Comparison of ENCODE assay signal across 11 cellular contexts in genomic region chr13:20993661-20994440, GRCh38.
DNase-seq lines count a peak whose midpoint lies in the region; ATAC-seq and TF ChIP-seq lines count a peak whose summit lies in the region.
"Had no signal": no experiment of that assay in that cellular context is flagged by ENCODE, and none has a peak within 500 bp of the region (broad histone marks: within the 10 kb centered on the region; RNA-seq: fewer than 3 reads in every experiment).

No MANE protein-coding gene starts in this region.

- no peak for ATAC-seq in HG03520 (IDR thresholded peaks at IDR 0.05; ENCODE audit: unreplicated experiment)

- TF ChIP-seq CTCF in SK-N-SH (IDR thresholded peaks at IDR 0.05) (no peak), PC-9 (conservative IDR thresholded peaks at IDR 0.05) (no peak)

- peak; percentile 70 for DNase-seq in HK-2 (ENCODE audit: unreplicated experiment)
- no peak for DNase-seq in SK-N-SH
- DNase-seq in fibroblast of gingiva (ENCODE audit: low read depth) = peak; percentile 79
- peak; percentile 38 for DNase-seq in stromal cell of bone marrow (ENCODE audit: low read depth)
- no peak for DNase-seq in PC-9
- no peak for DNase-seq in NCI-H187 treated with DMSO at 0.1 percent for 48 hours (lab: John Stamatoyannopoulos, UW)
- DNase-seq: NCI-H1105; stimulated activated CD4-positive, alpha-beta T cell treated with anti-CD3 and anti-CD28 coated beads, Interleukin-15, amount 100 ng/mL, for 24 hours; substantia nigra had no signal

- H3K4me1 ChIP-seq in SK-N-SH (ENCODE audit: control insufficient read depth in 1 of 2, insufficient read depth in 2 of 2, low read depth in 1 of 2, low read length in 1 of 2) (peaks cover 3 to 43% of the 10 kb centered on the region in 2 experiments; a peak in 3 of 4 replicates), PC-9 (replicated peaks; ENCODE audit: insufficient read depth) (no peaks in the 10 kb centered on the region)
- H3K4me1 ChIP-seq: Peyer's patch had no signal

- no TSS peak for BruUV-seq in PC-9 (replicated peaks; lab: Mats Ljungman, UMichigan)

- H4K20me1 ChIP-seq in SK-N-SH (ENCODE audit: insufficient read depth) (peaks cover 12% of the 10 kb centered on the region), PC-9 (ENCODE audit: insufficient read depth) (no peaks in the 10 kb centered on the region; the same call in none of the 2 replicates)

- intact Hi-C loops in PC-9 (cut with micrococcal nuclease; ENCODE audit: unreplicated experiment) = no loop called here

- no peak overlapping the region for H3K9ac ChIP-seq in SK-N-SH

- no peaks in the 10 kb centered on the region for H3K27me3 ChIP-seq in SK-N-SH (ENCODE audit: insufficient read depth)
- no peaks in the 10 kb centered on the region for H3K27me3 ChIP-seq in PC-9 (ENCODE audit: insufficient read depth, low read depth)
- H3K27me3 ChIP-seq: Peyer's patch had no signal

- peaks cover 86% of the 10 kb centered on the region for H3K79me2 ChIP-seq in SK-N-SH (ENCODE audit: insufficient read depth)
- no peaks in the 10 kb centered on the region for H3K79me2 ChIP-seq in PC-9 (ENCODE audit: low read depth)

- H3K27ac ChIP-seq in SK-N-SH (ENCODE audit: low read depth in 2 of 2, low read length in 1 of 2) (peak overlapping the region in 1 of 2 experiments; percentile 12; a peak in 2 of 4 replicates), PC-9 (no peak overlapping the region)
- H3K27ac ChIP-seq: Peyer's patch had no signal

- H3F3A ChIP-seq in SK-N-SH (replicated peaks; ENCODE audit: insufficient read depth) (peaks cover 16% of the 10 kb centered on the region), PC-9 (ENCODE audit: insufficient read depth, low read depth) (no peaks in the 10 kb centered on the region)

- POLR2A ChIA-PET in SK-N-SH (lab: Yijun Ruan, JAX) = no interaction called here
- POLR2A ChIA-PET in PC-9 (lab: Charles Lee; ENCODE audit: unreplicated experiment) = no interaction called here

- no peak for TF ChIP-seq RAD21 in SK-N-SH (IDR thresholded peaks at IDR 0.05; ENCODE audit: low read length)

- no peak overlapping the region for H3K4me3 ChIP-seq in SK-N-SH (ENCODE audit: low read depth in 2 of 2, low read length in 1 of 2)
- H3K4me3 ChIP-seq in PC-9 = no peak overlapping the region
- H3K4me3 ChIP-seq: Peyer's patch had no signal

- H3K9me3 ChIP-seq in SK-N-SH (no peaks in the 10 kb centered on the region), PC-9 (ENCODE audit: insufficient read depth, low read depth) (no peaks in the 10 kb centered on the region)
- H3K9me3 ChIP-seq: Peyer's patch had no signal

- H3K36me3 ChIP-seq in SK-N-SH (replicated peaks in 1 of 2; ENCODE audit: control insufficient read depth in 1 of 2, insufficient read depth in 2 of 2, low read length in 1 of 2) (peaks cover 22 to 26% of the 10 kb centered on the region in 2 experiments), PC-9 (ENCODE audit: low read depth) (no peaks in the 10 kb centered on the region)

- whole genome bisulfite sequencing in SK-N-SH (ENCODE audit: low lambda C conversion rate) = 69% methylated on average over 9 of the region's 13 CpGs

- H3K4me2 ChIP-seq in SK-N-SH (no peak overlapping the region), PC-9 (no peak overlapping the region)

- H2AFZ ChIP-seq in SK-N-SH (ENCODE audit: low read depth) (no peak overlapping the region), PC-9 (no peak overlapping the region)

- no peaks in the 10 kb centered on the region for H3K9me2 ChIP-seq in SK-N-SH
- H3K9me2 ChIP-seq in PC-9 (ENCODE audit: insufficient read depth) = no peaks in the 10 kb centered on the region

- peak in 1 of 2 experiments; percentile 35; a peak in 1 of 4 replicates for TF ChIP-seq EP300 in SK-N-SH (IDR thresholded peaks at IDR 0.05; ENCODE audit: borderline replicate concordance in 1 of 2, low read depth in 1 of 2, low read length in 1 of 2)

- CTCF ChIA-PET in SK-N-SH (lab: Yijun Ruan, JAX) (no interaction called here), PC-9 (lab: Charles Lee) (no interaction called here)

TF ChIP-seq in SK-N-SH, 30 proteins besides CTCF, POLR2A, EP300 and RAD21:
- TF ChIP-seq PBX3 (IDR thresholded peaks at IDR 0.05) (peak; percentile 20; the same call in 1 of the 2 replicates), ZBTB33 (IDR thresholded peaks at IDR 0.05; ENCODE audit: borderline replicate concordance, low read depth) (no peak), RXRA (IDR thresholded peaks at IDR 0.05; ENCODE audit: borderline replicate concordance, low read depth) (no peak), USF2 (IDR thresholded peaks at IDR 0.05; ENCODE audit: borderline replicate concordance, low read depth, low read length) (no peak), SIN3A (IDR thresholded peaks at IDR 0.05; ENCODE audit: borderline replicate concordance, low read depth, low read length) (0 out of 2 replicates have a peak, but pooled peaks have one; percentile 19), IRF3 (IDR thresholded peaks at IDR 0.05; ENCODE audit: low read depth, low read length) (no peak), FOSL2 (IDR thresholded peaks at IDR 0.05; ENCODE audit: borderline replicate concordance, low read depth) (0 out of 2 replicates have a peak, but pooled peaks have one; percentile 44), GATA2 (CRISPR knock-in tag; IDR thresholded peaks at IDR 0.05) (no peak), SMC3 (IDR thresholded peaks at IDR 0.05; ENCODE audit: low read depth, low read length) (no peak), FOXM1 (IDR thresholded peaks at IDR 0.05; ENCODE audit: low read depth) (no peak), NFIC (IDR thresholded peaks at IDR 0.05; ENCODE audit: borderline replicate concordance) (no peak; the same call in 1 of the 2 replicates), TEAD4 (IDR thresholded peaks at IDR 0.05; ENCODE audit: borderline replicate concordance, insufficient read depth) (no peak), RFX5 (IDR thresholded peaks at IDR 0.05; ENCODE audit: low read length) (no peak), CHD2 (IDR thresholded peaks at IDR 0.05; ENCODE audit: low read length, partially characterized antibody) (no peak), MEF2A (IDR thresholded peaks at IDR 0.05; ENCODE audit: borderline replicate concordance, low read depth) (no peak), FOXJ3 (CRISPR knock-in tag; IDR thresholded peaks at IDR 0.05) (no peak), POLR2AphosphoS5 (IDR thresholded peaks at IDR 0.05; ENCODE audit: low read depth, low read length) (no peak), TCF12 (IDR thresholded peaks at IDR 0.05) (peak; percentile 24; the same call in 1 of the 2 replicates)
- TF ChIP-seq, protein P1, sequence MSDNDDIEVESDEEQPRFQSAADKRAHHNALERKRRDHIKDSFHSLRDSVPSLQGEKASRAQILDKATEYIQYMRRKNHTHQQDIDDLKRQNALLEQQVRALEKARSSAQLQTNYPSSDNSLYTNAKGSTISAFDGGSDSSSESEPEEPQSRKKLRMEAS (IDR thresholded peaks at IDR 0.05; ENCODE audit: low read depth) = no peak

Comparison
In these comparisons a context has a peak if more than half of its experiments do, and no peak if none do; other contexts are left out.
1. DNase-seq: peak in HK-2 (single experiment), fibroblast of gingiva (single experiment) and stromal cell of bone marrow (single experiment); none in SK-N-SH (single experiment), PC-9 (0 of 2) and NCI-H187 treated with DMSO at 0.1 percent for 48 hours (single experiment).